Comparison of ENCODE assay signal across 31 cellular contexts in the genomic region with DNA sequence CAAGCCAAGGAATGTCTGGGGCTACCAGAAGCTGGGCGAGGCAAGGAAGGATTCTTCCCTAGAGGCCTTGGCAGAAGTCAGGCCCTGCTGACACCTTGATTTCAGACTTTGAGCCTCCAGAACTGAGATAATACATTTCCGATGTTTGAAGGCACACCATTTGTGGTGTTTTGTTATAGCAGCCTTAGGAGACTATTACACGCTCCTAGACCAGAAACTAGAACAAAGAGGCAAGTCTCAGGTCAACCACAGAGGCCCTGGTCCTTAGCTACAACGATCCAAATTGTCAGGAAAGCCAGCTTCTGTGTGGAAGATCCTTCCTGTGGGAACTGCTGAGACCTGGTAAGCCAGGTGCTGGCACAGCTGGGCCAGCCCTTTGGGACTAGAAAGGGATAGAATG. TPM values are rescaled to one million over a fixed set of nuclear protein-coding genes. Genes with fewer than 3 reads are reported as not detected.
"Had no signal": no experiment of that assay in that cellular context is flagged by ENCODE, and none has a peak within 500 bp of the region (broad histone marks: within the 10 kb centered on the region; RNA-seq: fewer than 3 reads in every experiment).

No MANE protein-coding gene starts in this region.

- H3K36me3 Mint-ChIP-seq: mesothelial cell of epicardium, naive B cell had no signal

- H3K4me3 ChIP-seq: coronary artery, dorsolateral prefrontal cortex, esophagus squamous epithelium, gastrocnemius medialis, heart right ventricle, left lung, lower lobe of right lung, mucosa of descending colon had no signal

- H3K4me1 Mint-ChIP-seq: endodermal cell, mesothelial cell of epicardium had no signal

- H3K4me3 Mint-ChIP-seq: effector memory CD8-positive, alpha-beta T cell; endodermal cell; mesothelial cell of epicardium; naive B cell had no signal

- H3K9me3 ChIP-seq: esophagus squamous epithelium, gastrocnemius medialis, heart right ventricle, left lung, lower lobe of right lung, mucosa of descending colon had no signal

- H3K27ac Mint-ChIP-seq: effector memory CD8-positive, alpha-beta T cell; endodermal cell; mesothelial cell of epicardium had no signal

- H3K27ac ChIP-seq: coronary artery, dorsolateral prefrontal cortex, epithelial cell of prostate, esophagus squamous epithelium, gastrocnemius medialis, heart right ventricle, left lung, lower lobe of right lung had no signal

- H3K27me3 ChIP-seq: dorsolateral prefrontal cortex, esophagus squamous epithelium, gastrocnemius medialis, heart right ventricle, left lung had no signal

- ATAC-seq: effector memory CD8-positive, alpha-beta T cell; esophagus mucosa; gastrocnemius medialis; heart right ventricle; left cardiac atrium; left lung; left ventricle myocardium superior; lower lobe of right lung; mucosa of descending colon had no signal

- H3K9me3 Mint-ChIP-seq: effector memory CD8-positive, alpha-beta T cell; endodermal cell; mesothelial cell of epicardium; naive B cell had no signal

- H3K27me3 Mint-ChIP-seq: effector memory CD8-positive, alpha-beta T cell; naive B cell had no signal

- H3K4me1 ChIP-seq: left lung, lower lobe of right lung had no signal

- DNase-seq: dermis blood vessel endothelial cell; dorsolateral prefrontal cortex; effector CD4-positive, alpha-beta T cell; effector memory CD8-positive, alpha-beta T cell; endodermal cell; erythroblast; esophagus squamous epithelium; foreskin fibroblast; foreskin melanocyte; gastrocnemius medialis; glutamatergic neuron; head of caudate nucleus; heart right ventricle; hippocampal formation; left cardiac atrium; left lung; left ventricle myocardium superior; lower lobe of right lung; mesenchymal stem cell; mucosa of descending colon; naive B cell had no signal

- H3K36me3 ChIP-seq: esophagus squamous epithelium, gastrocnemius medialis, heart right ventricle, left lung, lower lobe of right lung had no signal

- FAIRE-seq: colon, endometrium, islet of Langerhans, keratinocyte had no signal

RNA-seq across cellular contexts. Expression of gene ZNF695, which starts 56.4 kb away (rescaled TPM):
- total RNA-seq: gastrocnemius medialis, left ventricle myocardium superior, lower leg skin, lower lobe of right lung, mesenteric fat pad had no signal
